ENCODE assay signal across 12 cellular contexts in the genomic region with DNA sequence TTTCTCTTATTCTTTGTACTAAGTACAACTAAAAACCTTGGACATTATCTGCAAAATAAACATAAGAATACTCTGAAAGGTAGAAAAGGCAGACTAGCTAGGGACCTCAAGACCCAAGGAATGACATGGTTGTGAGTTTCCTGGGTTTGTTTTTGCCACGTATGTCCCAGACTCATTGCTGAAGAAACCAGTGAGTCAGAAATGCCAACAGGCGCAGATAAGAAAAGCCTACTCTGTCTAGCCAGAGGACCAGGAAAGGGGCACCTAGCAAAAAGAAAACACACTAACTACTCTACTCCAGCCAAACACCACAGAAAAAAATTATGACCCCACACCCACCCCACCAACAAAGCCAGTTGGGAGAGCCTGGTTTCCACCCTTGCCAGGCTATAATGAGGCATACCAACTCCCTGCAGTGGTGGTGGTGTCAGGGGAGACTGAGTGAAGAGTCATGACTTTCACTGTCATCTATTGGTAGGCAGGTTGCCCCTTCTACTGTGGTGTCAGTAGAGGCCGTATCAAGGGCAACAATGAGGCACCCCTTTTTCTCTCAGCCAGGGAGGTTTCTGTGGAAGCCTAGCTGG. TPM values are rescaled to one million over a fixed set of nuclear protein-coding genes. Genes with fewer than 3 reads are reported as not detected.
DNase-seq lines count a peak whose midpoint lies in the region; ATAC-seq and TF ChIP-seq lines count a peak whose summit lies in the region.
"Had no signal": no experiment of that assay in that cellular context is flagged by ENCODE, and none has a peak within 500 bp of the region (broad histone marks: within the 10 kb centered on the region; RNA-seq: fewer than 3 reads in every experiment).

No MANE protein-coding gene starts in this region.

- POLR2A ChIA-PET in AG04449 (lab: Yijun Ruan, JAX) = no interaction called here

- H3K4me1 Mint-ChIP-seq in HFFc6 (ENCODE audit: low read depth) = peaks cover 22% of the 10 kb centered on the region

- ATAC-seq in HG03354 (IDR thresholded peaks at IDR 0.05; ENCODE audit: poor library complexity, severe bottlenecking, unreplicated experiment) = no peak
- no peak for ATAC-seq in GM18519 (IDR thresholded peaks at IDR 0.05; ENCODE audit: low FRiP score, unreplicated experiment)

- TF ChIP-seq CTCF in AG04449 (IDR thresholded peaks at IDR 0.05; ENCODE audit: insufficient read depth, low read length, missing control alignments) = no peak
- TF ChIP-seq CTCF in HFFc6 (IDR thresholded peaks at IDR 0.05) = no peak

- CTCF ChIA-PET in AG04449 (lab: Yijun Ruan, JAX) = interaction anchor here (0.9 kb wide), 1 partner anchor 17 kb away, joined by 3 read pairs; no protein-coding TSS in a partner anchor

- no peaks in the 10 kb centered on the region for H3K9me3 Mint-ChIP-seq in HFFc6

- H3K27me3 Mint-ChIP-seq in HFFc6 (ENCODE audit: insufficient read depth) = no peaks in the 10 kb centered on the region; the same call in 1 of the 2 replicates

- H3K9me3 ChIP-seq in HAP-1 = no peaks in the 10 kb centered on the region
- H3K9me3 ChIP-seq: ovary, tibial nerve had no signal

- no peaks in the 10 kb centered on the region for H3K27me3 ChIP-seq in HAP-1 (ENCODE audit: low read depth)
- H3K27me3 ChIP-seq: ovary, tibial nerve had no signal

- H3K36me3 Mint-ChIP-seq in HFFc6 (ENCODE audit: low read depth) = peaks cover 12% of the 10 kb centered on the region; the same call in 1 of the 2 replicates

- H3K4me1 ChIP-seq in HAP-1 = no peaks in the 10 kb centered on the region
- H3K4me1 ChIP-seq: tibial nerve had no signal

- H3K4me3 ChIP-seq in AG04449 (ENCODE audit: low read depth, low read length) = no peak overlapping the region
- no peak overlapping the region for H3K4me3 ChIP-seq in HAP-1
- H3K4me3 ChIP-seq: ovary, tibial nerve had no signal

- H3K36me3 ChIP-seq in HAP-1 (replicated peaks) = no peaks in the 10 kb centered on the region; the same call in 1 of the 2 replicates
- H3K36me3 ChIP-seq: ovary, tibial nerve had no signal

- in situ Hi-C loops in HAP-1 (cut with MboI; ENCODE audit: low sequenced_read_pairs) = no loop called here

- DNase-seq in AG04449 (ENCODE audit: low read depth, low spot score) (peak; percentile 33), HFFc6 (peak; percentile 53), amniotic stem cell (lab: John Stamatoyannopoulos, UW) (peak; percentile 27), kidney glomerular epithelial cell (lab: John Stamatoyannopoulos, UW) (peak; percentile 26), HAP-1 (ENCODE audit: low spot score in 2 of 2) (no peak), DMS53 (lab: John Stamatoyannopoulos, UW) (no peak)
- DNase-seq: caudate nucleus, MM.1S, ovary had no signal

- peak overlapping the region; percentile 69 for H3K27ac Mint-ChIP-seq in HFFc6

- H3K4me3 Mint-ChIP-seq in HFFc6 = no peak overlapping the region

RNA-seq across cellular contexts. Expression of gene MTMR1, which starts 10.9 kb away (rescaled TPM):
- 10 to 100 TPM in 5 of 6 experiments, 1 to 10 TPM in 1; 9.0 to 20.6 (median 20.2) TPM for total RNA-seq in HFFc6 (2021; fragmentation: NEBNext Ultra II Directional; extraction: Animal tissue kit (Norgen Biotek cat#: 25700))

Comparison
In these comparisons a context has a peak if more than half of its experiments do, and no peak if none do; other contexts are left out.
1. DNase-seq: peak in AG04449 (single experiment), HFFc6 (single experiment), amniotic stem cell (single experiment) and kidney glomerular epithelial cell (single experiment); none in HAP-1 (0 of 2) and DMS53 (single experiment).